8 cellular contexts compared by ENCODE assay signal in the genomic region with DNA sequence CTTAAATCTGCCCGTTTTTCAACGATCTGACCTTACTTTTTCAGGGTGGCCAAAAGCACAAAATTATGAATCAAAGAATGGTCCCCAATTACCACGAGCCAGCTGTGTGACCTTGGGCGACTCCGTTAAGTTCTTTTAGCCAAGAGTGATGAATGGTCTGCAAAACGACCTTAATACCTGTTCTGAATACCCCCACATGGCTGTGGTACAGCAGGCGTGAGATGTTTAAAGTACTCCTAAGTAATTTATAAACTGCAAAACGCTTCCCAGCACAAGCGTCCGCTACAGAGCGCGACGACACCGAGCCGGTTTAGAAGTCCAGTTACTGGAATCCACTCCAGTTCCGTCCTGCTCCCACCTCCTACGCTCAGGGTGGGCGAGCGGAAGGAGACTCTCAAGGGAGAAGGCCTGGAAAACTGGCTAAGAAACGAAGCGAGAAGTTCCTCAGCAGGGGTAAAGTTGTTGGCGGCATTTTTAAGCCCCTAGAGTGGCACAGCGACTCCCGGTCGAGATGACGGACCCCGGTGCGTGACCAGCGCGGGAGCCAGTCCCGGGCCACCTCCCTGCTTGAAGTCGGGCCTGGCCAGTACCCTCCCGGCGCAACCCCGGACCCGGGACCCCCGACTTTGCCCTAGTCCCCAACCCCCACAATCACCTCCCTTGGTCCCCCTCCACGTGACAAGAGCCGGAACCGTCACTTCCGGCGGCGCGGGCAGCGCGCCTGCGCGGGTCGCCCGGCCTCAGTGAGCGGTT. TPM values are rescaled to one million over a fixed set of nuclear protein-coding genes. Genes with fewer than 3 reads are reported as not detected.
DNase-seq lines count a peak whose midpoint lies in the region; ATAC-seq lines count a peak whose summit lies in the region.

No MANE protein-coding gene starts in this region.

- peak overlapping the region; percentile 95 for H3K4me2 ChIP-seq in BLaER1

- H3K27me3 ChIP-seq in BLaER1, result no peaks in the 10 kb centered on the region

- peaks cover 42% of the 10 kb centered on the region for H3K4me1 ChIP-seq in BLaER1

- peaks cover 22% of the 10 kb centered on the region; the same call in 1 of the 2 replicates for H4K20me1 ChIP-seq in BLaER1

- no peaks in the 10 kb centered on the region for H3K36me3 ChIP-seq in BLaER1

- no peaks in the 10 kb centered on the region for H3K9me3 ChIP-seq in BLaER1

- peak; percentile 72 for DNase-seq in NCI-H774 (lab: John Stamatoyannopoulos, UW)
- peak; percentile 52 to 81 for DNase-seq in activated CD8-positive, alpha-beta memory T cell treated with anti-CD3 and anti-CD28 coated beads for 1 hour (ENCODE audit: extremely low read depth in 1 of 2, low read depth in 1 of 2)
- DNase-seq in effector CD4-positive, alpha-beta T cell, result peak; percentile 76
- peak; percentile 81 to 90 for DNase-seq in lung microvascular endothelial cell (ENCODE audit: low read depth in 2 of 2)
- DNase-seq in stimulated activated CD4-positive, alpha-beta T cell treated with anti-CD3 and anti-CD28 coated beads, TNF-alpha, amount 100 ng/mL, for 4 hours (ENCODE audit: low read depth in 3 of 3), result peak; percentile 75 to 79 (median 79)

- ATAC-seq in GM19025 (IDR thresholded peaks at IDR 0.05; ENCODE audit: low read depth, unreplicated experiment), result peak; percentile 69
- ATAC-seq in HG03342 (IDR thresholded peaks at IDR 0.05; ENCODE audit: unreplicated experiment), result peak; percentile 54

- peak overlapping the region; percentile 97 for H3K27ac ChIP-seq in BLaER1

- H3K4me3 ChIP-seq in BLaER1, result peak overlapping the region; percentile 93

- peak overlapping the region; percentile 95 for H3K9ac ChIP-seq in BLaER1

RNA-seq across cellular contexts. Expression of gene BMP2K, which starts 0.7 kb away (rescaled TPM):
- 87.0 and 121 TPM in 2 replicates for total RNA-seq in lung microvascular endothelial cell

Comparison
In these comparisons a context has a peak if more than half of its experiments do, and no peak if none do; other contexts are left out.
1. Peak in every context shown above with its lines: DNase-seq, ATAC-seq, H3K4me3 ChIP-seq and H3K27ac ChIP-seq.